In the genomic region with DNA sequence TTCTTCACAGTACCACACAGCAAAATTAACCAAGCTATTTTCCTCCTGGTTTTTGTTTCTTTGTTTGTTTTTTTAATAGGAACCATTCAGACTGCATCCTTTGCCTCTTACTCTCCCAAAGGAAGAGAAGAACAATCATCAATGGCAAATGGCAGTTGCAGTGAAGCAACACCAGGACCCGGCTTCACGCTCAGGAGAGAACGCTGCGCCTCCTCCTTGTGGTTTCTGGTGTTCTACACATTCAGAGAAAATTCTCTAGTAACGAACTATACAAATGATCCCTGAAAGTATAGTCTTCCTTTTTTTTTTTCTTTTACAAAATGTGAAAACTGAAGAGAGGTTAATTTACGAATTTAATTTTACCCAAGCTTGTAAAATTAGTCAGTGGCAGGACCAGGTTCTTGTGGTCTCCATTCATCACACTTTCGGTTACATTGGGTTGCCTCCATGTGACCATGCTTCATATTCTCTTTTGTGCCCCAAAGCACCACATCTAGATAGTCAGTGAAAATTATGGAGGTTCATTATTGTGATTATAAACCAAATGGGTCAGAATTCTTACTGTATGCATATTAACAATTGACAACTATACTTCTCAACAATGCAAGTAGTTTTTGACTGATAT, we compare ENCODE assay signal across 25 cellular contexts. TPM values are rescaled to one million over a fixed set of nuclear protein-coding genes. Genes with fewer than 3 reads are reported as not detected.
DNase-seq lines count a peak whose midpoint lies in the region; ATAC-seq, FAIRE-seq and TF ChIP-seq lines count a peak whose summit lies in the region.
"Had no signal": no experiment of that assay in that cellular context is flagged by ENCODE, and none has a peak within 500 bp of the region (broad histone marks: within the 10 kb centered on the region; RNA-seq: fewer than 3 reads in every experiment).

No MANE protein-coding gene starts in this region.

- peaks cover 28% of the 10 kb centered on the region for H3K9me3 ChIP-seq in BLaER1
- no peaks in the 10 kb centered on the region for H3K9me3 ChIP-seq in H1 (ENCODE audit: insufficient read depth in 2 of 2, low read depth in 1 of 2, low read length in 1 of 2)
- H3K9me3 ChIP-seq: thyroid gland, vagina had no signal

- TF ChIP-seq CTCF in GM23338 (conservative IDR thresholded peaks at IDR 0.05; ENCODE audit: low read depth in 2 of 2): peak; percentile 40 to 45; a peak in 3 of 4 replicates
- peak; percentile 11 to 28 (median 24); a peak in 3 of 4 replicates for TF ChIP-seq CTCF in H1 (IDR thresholded peaks at IDR 0.05; ENCODE audit: control extremely low read depth in 1 of 3, insufficient read depth in 1 of 3, low read depth in 1 of 3, low read length in 3 of 3)

- H3K4me1 Mint-ChIP-seq in GM23338: no peaks in the 10 kb centered on the region
- H3K4me1 Mint-ChIP-seq: naive thymus-derived CD8-positive, alpha-beta T cell had no signal

- H4K20me1 ChIP-seq in BLaER1 (no peaks in the 10 kb centered on the region), GM23338 (replicated peaks; ENCODE audit: insufficient read depth) (no peaks in the 10 kb centered on the region), H1 (replicated peaks in 1 of 2; ENCODE audit: control insufficient read depth in 1 of 2, insufficient read depth in 2 of 2, low read length in 2 of 2) (no peaks in the 10 kb centered on the region)

- no peaks in the 10 kb centered on the region for H3K79me2 ChIP-seq in GM23338 (replicated peaks; ENCODE audit: insufficient read depth)
- H3K79me2 ChIP-seq in H1 (ENCODE audit: control insufficient read depth in 1 of 2, insufficient read depth in 2 of 2, low read length in 2 of 2): no peaks in the 10 kb centered on the region

- H4K5ac ChIP-seq in H1 (ENCODE audit: insufficient read length, low read depth, low read length): no peak overlapping the region

- H4K91ac ChIP-seq in H1 (replicated peaks; ENCODE audit: insufficient read length, low read length): no peak overlapping the region

- H3K23me2 ChIP-seq in H1 (ENCODE audit: low read depth, low read length): no peaks in the 10 kb centered on the region

- H3K56ac ChIP-seq in H1 (replicated peaks; ENCODE audit: insufficient read length, low read depth, low read length): no peak overlapping the region

- H2BK12ac ChIP-seq in H1 (ENCODE audit: low read depth, low read length): no peak overlapping the region

- H3K4ac ChIP-seq in H1 (replicated peaks; ENCODE audit: insufficient read length, low read depth, low read length): no peak overlapping the region

- H3K4me3 ChIP-seq in BLaER1 (no peak overlapping the region), GM23338 (no peak overlapping the region), H1 (ENCODE audit: extremely low read depth in 1 of 4, insufficient read depth in 2 of 4, low read depth in 3 of 4, low read length in 4 of 4) (no peak overlapping the region)
- H3K4me3 ChIP-seq: GM12878, skin epidermis, stomach, thyroid gland, vagina had no signal

- H3K4me1 ChIP-seq in BLaER1 (peaks cover 17% of the 10 kb centered on the region), GM23338 (ENCODE audit: insufficient read depth) (0 out of 2 replicates have a peak, but pooled peaks cover 2% of the 10 kb centered on the region), H1 (replicated peaks in 1 of 4; ENCODE audit: control insufficient read depth in 3 of 4, insufficient read depth in 4 of 4, low read length in 3 of 4) (no peaks in the 10 kb centered on the region)
- H3K4me1 ChIP-seq: stomach had no signal

- TF ChIP-seq POLR2A in H1 (IDR thresholded peaks at IDR 0.05; ENCODE audit: control extremely low read depth in 1 of 2, low read depth in 2 of 2, low read length in 2 of 2): no peak

- no peak overlapping the region for H2BK120ac ChIP-seq in H1 (replicated peaks; ENCODE audit: low read depth, low read length)

- H3K18ac ChIP-seq in H1 (ENCODE audit: extremely low read depth, low read length): no peak overlapping the region

- H3K36me3 Mint-ChIP-seq in GM23338 (ENCODE audit: low read depth): peaks cover 7% of the 10 kb centered on the region; the same call in 1 of the 3 replicates
- H3K36me3 Mint-ChIP-seq: activated naive CD8-positive, alpha-beta T cell treated with anti-CD3 and anti-CD28 coated beads for 36 hours; CD14-positive monocyte had no signal

- TF ChIP-seq EP300 in H1 (IDR thresholded peaks at IDR 0.05; ENCODE audit: borderline replicate concordance in 1 of 2, low read depth in 2 of 2, low read length in 2 of 2): no peak

- H2BK15ac ChIP-seq in H1 (ENCODE audit: low read length): no peak overlapping the region

- no peaks in the 10 kb centered on the region for H3K79me1 ChIP-seq in H1 (ENCODE audit: low read depth, low read length)

- H2BK20ac ChIP-seq in H1 (ENCODE audit: low read length): no peak overlapping the region

- H3K27ac Mint-ChIP-seq in GM23338: no peak overlapping the region
- H3K27ac Mint-ChIP-seq: activated naive CD8-positive, alpha-beta T cell treated with anti-CD3 and anti-CD28 coated beads for 36 hours; CD14-positive monocyte; naive thymus-derived CD8-positive, alpha-beta T cell had no signal

- ATAC-seq in GM23338: peak; percentile 43
- no peak for ATAC-seq in HG03354 (IDR thresholded peaks at IDR 0.05; ENCODE audit: poor library complexity, severe bottlenecking, unreplicated experiment)
- ATAC-seq: GM12878, left ventricle myocardium superior, SK-N-SH treated with all-trans-retinoic acid at 6 μM for 48 hours had no signal

- WGBS in H1 (ENCODE audit: extremely low coverage in 1 of 2, insufficient coverage in 1 of 2, insufficient read length in 1 of 2, insufficient replicate concordance in 2 of 2, low coverage in 1 of 2, low lambda C conversion rate in 2 of 2, missing lambda C conversion rate in 1 of 2), 2 experiments: 91% methylated on average over 7 of the region's 7 CpGs; no CpG with 5 or more reads in 1 of the 2 experiments

- no peak overlapping the region for H3K14ac ChIP-seq in H1 (ENCODE audit: insufficient read length)

- CTCF ChIA-PET in H1 (lab: Charles Lee; ENCODE audit: partially characterized antibody): interaction anchor here (0.6 to 2.0 kb wide), 10 partner anchors 8 to 689 kb away, joined by 3 to 5 read pairs (median 4); no protein-coding TSS in a partner anchor

- H3F3A ChIP-seq in GM23338 (replicated peaks; ENCODE audit: low read depth): no peaks in the 10 kb centered on the region

- POLR2A ChIA-PET in H1 (lab: Charles Lee; ENCODE audit: partially characterized antibody): interaction anchor here (0.8 to 2.1 kb wide), 3 partner anchors 10 to 171 kb away, joined by 3 to 7 read pairs (median 7); partner anchors contain the start of genes ADAM10 and MINDY2

- no peak overlapping the region for H2AK5ac ChIP-seq in H1 (ENCODE audit: low read depth, low read length)

- no peak overlapping the region for H3K23ac ChIP-seq in H1 (ENCODE audit: insufficient read length)

- H3K4me3 Mint-ChIP-seq in GM23338: no peak overlapping the region
- H3K4me3 Mint-ChIP-seq: activated naive CD8-positive, alpha-beta T cell treated with anti-CD3 and anti-CD28 coated beads for 36 hours; CD14-positive monocyte; naive thymus-derived CD8-positive, alpha-beta T cell had no signal

- no peak overlapping the region for H4K8ac ChIP-seq in H1 (ENCODE audit: extremely low read depth, insufficient read depth, low read length)

- TF ChIP-seq RAD21 in H1 (IDR thresholded peaks at IDR 0.05 in 1 of 2, conservative IDR thresholded peaks at IDR 0.05 in 1 of 2; ENCODE audit: low read depth in 2 of 2, low read length in 2 of 2): peak; percentile 33 to 45; a peak in 3 of 4 replicates

- no peaks in the 10 kb centered on the region for H3K9me2 ChIP-seq in GM23338 (ENCODE audit: insufficient read depth)

- H3K27ac ChIP-seq in BLaER1: no peak overlapping the region
- no peak overlapping the region for H3K27ac ChIP-seq in GM23338 (ENCODE audit: low read depth)
- no peak overlapping the region for H3K27ac ChIP-seq in H1 (ENCODE audit: low read depth, low read length)
- H3K27ac ChIP-seq: skin epidermis, stomach, thyroid gland, vagina had no signal

- H2BK5ac ChIP-seq in H1 (ENCODE audit: low read depth, low read length): no peak overlapping the region

- H3K4me2 ChIP-seq in BLaER1 (0 out of 2 replicates have a peak overlapping the region, but pooled peaks have one; percentile 8), GM23338 (no peak overlapping the region), H1 (ENCODE audit: insufficient read depth in 1 of 2, low read depth in 2 of 2, low read length in 2 of 2) (no peak overlapping the region)

- H3K9ac ChIP-seq in BLaER1 (no peak overlapping the region), H1 (replicated peaks in 1 of 4; ENCODE audit: extremely low read depth in 1 of 4, low read depth in 3 of 4, low read length in 3 of 4) (no peak overlapping the region)

- H3K36me3 ChIP-seq in BLaER1: no peaks in the 10 kb centered on the region
- H3K36me3 ChIP-seq in GM23338 (ENCODE audit: insufficient read depth): no peaks in the 10 kb centered on the region; the same call in 1 of the 2 replicates
- H3K36me3 ChIP-seq in H1 (ENCODE audit: control insufficient read depth in 2 of 4, insufficient read depth in 4 of 4, low read length in 3 of 4): no peaks in the 10 kb centered on the region
- H3K36me3 ChIP-seq: stomach, thyroid gland, vagina had no signal

- peaks cover 9% of the 10 kb centered on the region for H3K9me3 Mint-ChIP-seq in GM23338
- H3K9me3 Mint-ChIP-seq: activated naive CD8-positive, alpha-beta T cell treated with anti-CD3 and anti-CD28 coated beads for 36 hours had no signal

- FAIRE-seq in H1 (lab: Jason Lieb, UNC): no peak
- FAIRE-seq: astrocyte, GM12878, keratinocyte had no signal

- no peaks in the 10 kb centered on the region for H3K27me3 ChIP-seq in BLaER1
- H3K27me3 ChIP-seq in GM23338 (ENCODE audit: insufficient read depth): no peaks in the 10 kb centered on the region
- H3K27me3 ChIP-seq in H1 (replicated peaks in 1 of 4; ENCODE audit: control insufficient read depth in 3 of 4, extremely low read depth in 1 of 4, insufficient read depth in 3 of 4, low read length in 3 of 4): no peaks in the 10 kb centered on the region
- H3K27me3 ChIP-seq: stomach, thyroid gland, vagina had no signal

- DNase-seq in GM23338 (ENCODE audit: low spot score): peak; percentile 53
- DNase-seq in NCI-H69 (lab: John Stamatoyannopoulos, UW): peak; percentile 18
- DNase-seq in H1 (ENCODE audit: low read depth in 1 of 2, low spot score in 2 of 2): no peak
- no peak for DNase-seq in RPMI8226
- DNase-seq in COLO668 (lab: John Stamatoyannopoulos, UW; ENCODE audit: unreplicated experiment): no peak
- no peak for DNase-seq in NCI-H2171 treated with DMSO at 0.1 percent for 48 hours (lab: John Stamatoyannopoulos, UW)
- DNase-seq: activated naive CD8-positive, alpha-beta T cell treated with anti-CD3 and anti-CD28 coated beads for 36 hours; activated T-cell treated with anti-CD3 and anti-CD28 coated beads for 4 hours; central memory CD4-positive, alpha-beta T cell; EL; left ventricle myocardium superior; NCI-H2171; NCI-H510A treated with DMSO at 0.1 percent for 48 hours; stomach; thyroid gland had no signal

- H2AFZ ChIP-seq in GM23338 (no peak overlapping the region), H1 (ENCODE audit: low read length) (no peak overlapping the region)

- H3K27me3 Mint-ChIP-seq in GM23338 (ENCODE audit: insufficient read depth, low read depth, poor library complexity): peaks cover 6% of the 10 kb centered on the region
- H3K27me3 Mint-ChIP-seq: activated naive CD8-positive, alpha-beta T cell treated with anti-CD3 and anti-CD28 coated beads for 36 hours; naive thymus-derived CD8-positive, alpha-beta T cell had no signal

RNA-seq across cellular contexts. Expression of gene MINDY2, which starts 10.6 kb away (rescaled TPM):
- 36.3 and 40.3 TPM in 2 replicates for total RNA-seq in GM23338 (2014; rRNA removed; shearing (Covaris generic))
- 34.0 and 47.9 TPM in 2 replicates for polyA plus RNA-seq in GM23338 (2016; fragmentation: Nextera tagmentation; extraction: Ambion mirVana)
- 24.4 and 25.7 TPM in 2 replicates for total RNA-seq in H1 (2021; fragmentation: NEBNext Ultra II Directional; extraction: Animal tissue kit (Norgen Biotek cat#: 25700))
- 3.1 TPM in 2 replicates for polyA plus RNA-seq in H1 (2011; rRNA removed)
- 4.5 TPM for polyA plus RNA-seq in H1 (2011; cell fraction: cytosol; rRNA removed)
- 12.4 TPM for polyA plus RNA-seq in H1 (2011; cell fraction: nucleus; rRNA removed)
- 6.5 to 10.6 TPM (median 9.5 TPM) in 4 replicates for polyA plus RNA-seq in H1 (2012, experiment 1 of 2)
- 0.77 TPM for polyA plus RNA-seq in H1 (2012, experiment 2 of 2)
- polyA plus RNA-seq in H1 (2013, experiment 1 of 2): 18.6 TPM
- 14.7 TPM for polyA plus RNA-seq in H1 (2013, experiment 2 of 2)
- polyA minus RNA-seq in H1 (2011; rRNA and poly(A)+ RNA removed): 27.6 and 28.5 TPM in 2 replicates
- 18.1 TPM for polyA minus RNA-seq in H1 (2011; cell fraction: cytosol; rRNA and poly(A)+ RNA removed)
- 30.6 TPM for polyA minus RNA-seq in H1 (2011; cell fraction: nucleus; rRNA and poly(A)+ RNA removed)

RNA-seq across cellular contexts. Expression of gene ADAM10, which starts 11.0 kb away (rescaled TPM):
- 114 and 135 TPM in 2 replicates for total RNA-seq in GM23338 (2014; rRNA removed; shearing (Covaris generic))
- 19.5 and 25.0 TPM in 2 replicates for polyA plus RNA-seq in GM23338 (2016; fragmentation: Nextera tagmentation; extraction: Ambion mirVana)
- total RNA-seq in H1 (2021; fragmentation: NEBNext Ultra II Directional; extraction: Animal tissue kit (Norgen Biotek cat#: 25700)): 147 and 163 TPM in 2 replicates
- polyA plus RNA-seq in H1 (2011; rRNA removed): 46.5 and 50.2 TPM in 2 replicates
- polyA plus RNA-seq in H1 (2011; cell fraction: cytosol; rRNA removed): 63.9 TPM
- polyA plus RNA-seq in H1 (2011; cell fraction: nucleus; rRNA removed): 43.2 TPM
- 89.7 to 160 TPM (median 119 TPM) in 4 replicates for polyA plus RNA-seq in H1 (2012, experiment 1 of 2)
- polyA plus RNA-seq in H1 (2012, experiment 2 of 2): 4.8 TPM
- 182 TPM for polyA plus RNA-seq in H1 (2013, experiment 1 of 2)
- polyA plus RNA-seq in H1 (2013, experiment 2 of 2): 190 TPM
- polyA minus RNA-seq in H1 (2011; rRNA and poly(A)+ RNA removed): 118 and 237 TPM in 2 replicates
- 88.2 TPM for polyA minus RNA-seq in H1 (2011; cell fraction: cytosol; rRNA and poly(A)+ RNA removed)
- polyA minus RNA-seq in H1 (2011; cell fraction: nucleus; rRNA and poly(A)+ RNA removed): 89.7 TPM

Comparison
In these comparisons a context has a peak if more than half of its experiments do, and no peak if none do; other contexts are left out.
1. DNase-seq: peak in GM23338 (single experiment) and NCI-H69 (single experiment); none in H1 (0 of 2), RPMI8226 (single experiment), COLO668 (single experiment) and NCI-H2171 treated with DMSO at 0.1 percent for 48 hours (single experiment).